Comparison of ENCODE assay signal across 1 cellular context in genomic region chr1:59730759-59731478, GRCh38.
A peak's percentile ranks its signal among the peaks of the same experiment; 100 is the strongest.
TF ChIP-seq lines count a peak whose summit lies in the region.

No MANE protein-coding gene starts in this region.

TF ChIP-seq in HepG2, 621 proteins besides CTCF, POLR2A, EP300 and RAD21 (continued from another document and continues in another):
- TF ChIP-seq, protein P1, sequence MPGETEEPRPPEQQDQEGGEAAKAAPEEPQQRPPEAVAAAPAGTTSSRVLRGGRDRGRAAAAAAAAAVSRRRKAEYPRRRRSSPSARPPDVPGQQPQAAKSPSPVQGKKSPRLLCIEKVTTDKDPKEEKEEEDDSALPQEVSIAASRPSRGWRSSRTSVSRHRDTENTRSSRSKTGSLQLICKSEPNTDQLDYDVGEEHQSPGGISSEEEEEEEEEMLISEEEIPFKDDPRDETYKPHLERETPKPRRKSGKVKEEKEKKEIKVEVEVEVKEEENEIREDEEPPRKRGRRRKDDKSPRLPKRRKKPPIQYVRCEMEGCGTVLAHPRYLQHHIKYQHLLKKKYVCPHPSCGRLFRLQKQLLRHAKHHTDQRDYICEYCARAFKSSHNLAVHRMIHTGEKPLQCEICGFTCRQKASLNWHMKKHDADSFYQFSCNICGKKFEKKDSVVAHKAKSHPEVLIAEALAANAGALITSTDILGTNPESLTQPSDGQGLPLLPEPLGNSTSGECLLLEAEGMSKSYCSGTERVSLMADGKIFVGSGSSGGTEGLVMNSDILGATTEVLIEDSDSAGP (CRISPR knock-in tag; IDR thresholded peaks at IDR 0.05; ENCODE audit: borderline replicate concordance), result peak; percentile 32; the same call in 1 of the 2 replicates
- TF ChIP-seq PHF5A (CRISPR knock-in tag; IDR thresholded peaks at IDR 0.05; ENCODE audit: low read depth, unreplicated experiment) (no peak), ZKSCAN8 (CRISPR knock-in tag; IDR thresholded peaks at IDR 0.05; ENCODE audit: borderline replicate concordance) (0 out of 2 replicates have a peak, but pooled peaks have one; percentile 18), ZNF644 (CRISPR knock-in tag; IDR thresholded peaks at IDR 0.05; ENCODE audit: low read depth) (peak; percentile 89), FOSL2 (CRISPR knock-in tag; IDR thresholded peaks at IDR 0.05) (peak; percentile 88), POGZ (CRISPR knock-in tag; IDR thresholded peaks at IDR 0.05) (peak; percentile 74), ETV5 (CRISPR knock-in tag; IDR thresholded peaks at IDR 0.05; ENCODE audit: borderline replicate concordance) (peak; percentile 31; the same call in 1 of the 2 replicates), ZNF556 (CRISPR knock-in tag; IDR thresholded peaks at IDR 0.05; ENCODE audit: borderline replicate concordance) (no peak), SIX1 (CRISPR knock-in tag; IDR thresholded peaks at IDR 0.05; ENCODE audit: borderline replicate concordance) (peak; percentile 33; the same call in 1 of the 2 replicates), ZBTB7B (CRISPR knock-in tag; IDR thresholded peaks at IDR 0.05) (0 out of 2 replicates have a peak, but pooled peaks have one; percentile 36), ZMYM2 (CRISPR knock-in tag; IDR thresholded peaks at IDR 0.05) (0 out of 2 replicates have a peak, but pooled peaks have one; percentile 56), CHD4 (IDR thresholded peaks at IDR 0.05; ENCODE audit: borderline replicate concordance, low read length) (0 out of 2 replicates have a peak, but pooled peaks have one; percentile 36), ZFP37 (CRISPR knock-in tag; IDR thresholded peaks at IDR 0.05; ENCODE audit: borderline replicate concordance) (no peak), ZNF670 (CRISPR knock-in tag; IDR thresholded peaks at IDR 0.05; ENCODE audit: borderline replicate concordance) (peak; percentile 93), DRAP1 (CRISPR knock-in tag; IDR thresholded peaks at IDR 0.05) (no peak), FOXP4 (CRISPR knock-in tag; IDR thresholded peaks at IDR 0.05) (peak; percentile 16; the same call in 1 of the 2 replicates), KMT2A (CRISPR knock-in tag; IDR thresholded peaks at IDR 0.05) (no peak), ZSCAN25 (CRISPR knock-in tag; IDR thresholded peaks at IDR 0.05) (peak; percentile 7; the same call in 1 of the 2 replicates), SIN3B (IDR thresholded peaks at IDR 0.05; ENCODE audit: low read length) (no peak), NAIF1 (CRISPR knock-in tag; IDR thresholded peaks at IDR 0.05; ENCODE audit: borderline replicate concordance) (no peak), HMGXB4 (CRISPR knock-in tag; IDR thresholded peaks at IDR 0.05; ENCODE audit: borderline replicate concordance in 1 of 2, low read depth in 1 of 2) (0 out of 4 replicates have a peak, but pooled peaks of 1 of the 2 experiments have one; percentile 38), POLR2AphosphoS2 (IDR thresholded peaks at IDR 0.05; ENCODE audit: low read depth, low read length) (no peak), MAFK (conservative IDR thresholded peaks at IDR 0.05 in 1 of 2, IDR thresholded peaks at IDR 0.05 in 1 of 2; ENCODE audit: low read length in 2 of 2) (peak; percentile 93 to 99), MEIS2 (CRISPR knock-in tag; IDR thresholded peaks at IDR 0.05) (peak; percentile 69; the same call in 1 of the 2 replicates), PRMT3 (CRISPR knock-in tag; IDR thresholded peaks at IDR 0.05; ENCODE audit: borderline replicate concordance, low read depth) (0 out of 2 replicates have a peak, but pooled peaks have one; percentile 58), HNF4G (IDR thresholded peaks at IDR 0.05; ENCODE audit: borderline replicate concordance, low read depth, low read length) (peak; percentile 88), HNF4G (CRISPR knock-in tag; IDR thresholded peaks at IDR 0.05; ENCODE audit: borderline replicate concordance, low read depth) (peak; percentile 84; the same call in 1 of the 2 replicates), ZSCAN22 (CRISPR knock-in tag; IDR thresholded peaks at IDR 0.05) (no peak), MED1 (CRISPR knock-in tag; IDR thresholded peaks at IDR 0.05) (peak; percentile 47), SNAPC2 (CRISPR knock-in tag; IDR thresholded peaks at IDR 0.05) (0 out of 2 replicates have a peak, but pooled peaks have one; percentile 28), SMARCC2 (IDR thresholded peaks at IDR 0.05) (peak; percentile 80), GABPB1 (CRISPR knock-in tag; IDR thresholded peaks at IDR 0.05) (peak; percentile 36; the same call in 1 of the 2 replicates), ZNF335 (CRISPR knock-in tag; IDR thresholded peaks at IDR 0.05) (0 out of 2 replicates have a peak, but pooled peaks have one; percentile 54), KAT8 (CRISPR knock-in tag; IDR thresholded peaks at IDR 0.05) (peak; percentile 82), ZNF292 (CRISPR knock-in tag; IDR thresholded peaks at IDR 0.05; ENCODE audit: borderline replicate concordance, low read depth) (peak; percentile 59; the same call in 1 of the 2 replicates), HDAC2 (CRISPR knock-in tag; IDR thresholded peaks at IDR 0.05) (peak; percentile 82), FOXK1 (CRISPR knock-in tag; IDR thresholded peaks at IDR 0.05; ENCODE audit: borderline replicate concordance, low read depth) (0 out of 2 replicates have a peak, but pooled peaks have one; percentile 49), MTF1 (CRISPR knock-in tag; IDR thresholded peaks at IDR 0.05) (no peak), NFE2L2 (IDR thresholded peaks at IDR 0.05; ENCODE audit: low read length) (peak; percentile 97), CREB1 (IDR thresholded peaks at IDR 0.05) (no peak), CREB1 (CRISPR knock-in tag; IDR thresholded peaks at IDR 0.05) (peak; percentile 81), CCDC6 (CRISPR knock-in tag; IDR thresholded peaks at IDR 0.05) (peak; percentile 59; the same call in 1 of the 2 replicates), TCF12 (IDR thresholded peaks at IDR 0.05) (no peak), TCF12 (CRISPR knock-in tag; IDR thresholded peaks at IDR 0.05) (no peak), ZNF331 (CRISPR knock-in tag; IDR thresholded peaks at IDR 0.05) (0 out of 2 replicates have a peak, but pooled peaks have one; percentile 22), GATAD2A (CRISPR knock-in tag; IDR thresholded peaks at IDR 0.05) (peak; percentile 88), RXRA (CRISPR knock-in tag; IDR thresholded peaks at IDR 0.05) (peak; percentile 35; the same call in 1 of the 2 replicates), HBP1 (CRISPR knock-in tag; IDR thresholded peaks at IDR 0.05; ENCODE audit: low read depth) (peak; percentile 7; the same call in 1 of the 2 replicates)
- TF ChIP-seq, protein P2, sequence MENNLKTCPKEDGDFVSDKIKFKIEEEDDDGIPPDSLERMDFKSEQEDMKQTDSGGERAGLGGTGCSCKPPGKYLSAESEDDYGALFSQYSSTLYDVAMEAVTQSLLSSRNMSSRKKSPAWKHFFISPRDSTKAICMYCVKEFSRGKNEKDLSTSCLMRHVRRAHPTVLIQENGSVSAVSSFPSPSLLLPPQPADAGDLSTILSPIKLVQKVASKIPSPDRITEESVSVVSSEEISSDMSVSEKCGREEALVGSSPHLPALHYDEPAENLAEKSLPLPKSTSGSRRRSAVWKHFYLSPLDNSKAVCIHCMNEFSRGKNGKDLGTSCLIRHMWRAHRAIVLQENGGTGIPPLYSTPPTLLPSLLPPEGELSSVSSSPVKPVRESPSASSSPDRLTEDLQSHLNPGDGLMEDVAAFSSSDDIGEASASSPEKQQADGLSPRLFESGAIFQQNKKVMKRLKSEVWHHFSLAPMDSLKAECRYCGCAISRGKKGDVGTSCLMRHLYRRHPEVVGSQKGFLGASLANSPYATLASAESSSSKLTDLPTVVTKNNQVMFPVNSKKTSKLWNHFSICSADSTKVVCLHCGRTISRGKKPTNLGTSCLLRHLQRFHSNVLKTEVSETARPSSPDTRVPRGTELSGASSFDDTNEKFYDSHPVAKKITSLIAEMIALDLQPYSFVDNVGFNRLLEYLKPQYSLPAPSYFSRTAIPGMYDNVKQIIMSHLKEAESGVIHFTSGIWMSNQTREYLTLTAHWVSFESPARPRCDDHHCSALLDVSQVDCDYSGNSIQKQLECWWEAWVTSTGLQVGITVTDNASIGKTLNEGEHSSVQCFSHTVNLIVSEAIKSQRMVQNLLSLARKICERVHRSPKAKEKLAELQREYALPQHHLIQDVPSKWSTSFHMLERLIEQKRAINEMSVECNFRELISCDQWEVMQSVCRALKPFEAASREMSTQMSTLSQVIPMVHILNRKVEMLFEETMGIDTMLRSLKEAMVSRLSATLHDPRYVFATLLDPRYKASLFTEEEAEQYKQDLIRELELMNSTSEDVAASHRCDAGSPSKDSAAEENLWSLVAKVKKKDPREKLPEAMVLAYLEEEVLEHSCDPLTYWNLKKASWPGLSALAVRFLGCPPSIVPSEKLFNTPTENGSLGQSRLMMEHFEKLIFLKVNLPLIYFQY (CRISPR knock-in tag; IDR thresholded peaks at IDR 0.05; ENCODE audit: borderline replicate concordance), result no peak
- TF ChIP-seq, protein P3, sequence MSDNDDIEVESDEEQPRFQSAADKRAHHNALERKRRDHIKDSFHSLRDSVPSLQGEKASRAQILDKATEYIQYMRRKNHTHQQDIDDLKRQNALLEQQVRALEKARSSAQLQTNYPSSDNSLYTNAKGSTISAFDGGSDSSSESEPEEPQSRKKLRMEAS (IDR thresholded peaks at IDR 0.05), result peak; percentile 55; the same call in 1 of the 2 replicates
- TF ChIP-seq, protein P4, sequence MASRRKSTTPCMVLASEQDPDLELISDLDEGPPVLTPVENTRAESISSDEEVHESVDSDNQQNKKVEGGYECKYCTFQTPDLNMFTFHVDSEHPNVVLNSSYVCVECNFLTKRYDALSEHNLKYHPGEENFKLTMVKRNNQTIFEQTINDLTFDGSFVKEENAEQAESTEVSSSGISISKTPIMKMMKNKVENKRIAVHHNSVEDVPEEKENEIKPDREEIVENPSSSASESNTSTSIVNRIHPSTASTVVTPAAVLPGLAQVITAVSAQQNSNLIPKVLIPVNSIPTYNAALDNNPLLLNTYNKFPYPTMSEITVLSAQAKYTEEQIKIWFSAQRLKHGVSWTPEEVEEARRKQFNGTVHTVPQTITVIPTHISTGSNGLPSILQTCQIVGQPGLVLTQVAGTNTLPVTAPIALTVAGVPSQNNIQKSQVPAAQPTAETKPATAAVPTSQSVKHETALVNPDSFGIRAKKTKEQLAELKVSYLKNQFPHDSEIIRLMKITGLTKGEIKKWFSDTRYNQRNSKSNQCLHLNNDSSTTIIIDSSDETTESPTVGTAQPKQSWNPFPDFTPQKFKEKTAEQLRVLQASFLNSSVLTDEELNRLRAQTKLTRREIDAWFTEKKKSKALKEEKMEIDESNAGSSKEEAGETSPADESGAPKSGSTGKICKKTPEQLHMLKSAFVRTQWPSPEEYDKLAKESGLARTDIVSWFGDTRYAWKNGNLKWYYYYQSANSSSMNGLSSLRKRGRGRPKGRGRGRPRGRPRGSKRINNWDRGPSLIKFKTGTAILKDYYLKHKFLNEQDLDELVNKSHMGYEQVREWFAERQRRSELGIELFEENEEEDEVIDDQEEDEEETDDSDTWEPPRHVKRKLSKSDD (CRISPR knock-in tag; IDR thresholded peaks at IDR 0.05; ENCODE audit: low read depth), result peak; percentile 57; the same call in 1 of the 2 replicates
- TF ChIP-seq, protein P5, sequence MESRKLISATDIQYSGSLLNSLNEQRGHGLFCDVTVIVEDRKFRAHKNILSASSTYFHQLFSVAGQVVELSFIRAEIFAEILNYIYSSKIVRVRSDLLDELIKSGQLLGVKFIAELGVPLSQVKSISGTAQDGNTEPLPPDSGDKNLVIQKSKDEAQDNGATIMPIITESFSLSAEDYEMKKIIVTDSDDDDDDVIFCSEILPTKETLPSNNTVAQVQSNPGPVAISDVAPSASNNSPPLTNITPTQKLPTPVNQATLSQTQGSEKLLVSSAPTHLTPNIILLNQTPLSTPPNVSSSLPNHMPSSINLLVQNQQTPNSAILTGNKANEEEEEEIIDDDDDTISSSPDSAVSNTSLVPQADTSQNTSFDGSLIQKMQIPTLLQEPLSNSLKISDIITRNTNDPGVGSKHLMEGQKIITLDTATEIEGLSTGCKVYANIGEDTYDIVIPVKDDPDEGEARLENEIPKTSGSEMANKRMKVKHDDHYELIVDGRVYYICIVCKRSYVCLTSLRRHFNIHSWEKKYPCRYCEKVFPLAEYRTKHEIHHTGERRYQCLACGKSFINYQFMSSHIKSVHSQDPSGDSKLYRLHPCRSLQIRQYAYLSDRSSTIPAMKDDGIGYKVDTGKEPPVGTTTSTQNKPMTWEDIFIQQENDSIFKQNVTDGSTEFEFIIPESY (CRISPR knock-in tag; IDR thresholded peaks at IDR 0.05), result 0 out of 2 replicates have a peak, but pooled peaks have one; percentile 16
